ENCODE assay signal across 9 cellular contexts in the genomic region with DNA sequence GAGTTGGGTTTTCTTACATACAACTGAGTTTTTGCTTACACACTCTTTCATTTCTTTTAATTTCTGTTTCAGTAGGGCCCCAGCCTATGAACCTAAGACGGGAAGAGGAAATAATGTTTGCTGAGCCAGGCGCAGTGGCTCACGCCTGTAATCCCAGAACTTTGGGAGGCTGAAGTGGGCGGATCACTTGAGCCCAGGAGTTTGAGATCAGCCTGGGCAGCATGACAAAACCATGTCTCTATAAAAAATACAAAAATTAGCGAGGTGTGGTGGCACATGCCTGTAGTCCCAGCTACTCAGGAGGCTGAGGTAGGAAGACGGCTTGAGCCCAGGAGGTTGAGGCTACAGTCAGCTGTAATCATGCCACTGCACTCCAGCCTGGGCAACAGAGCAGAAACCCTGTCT. TPM values are rescaled to one million over a fixed set of nuclear protein-coding genes. Genes with fewer than 3 reads are reported as not detected.
DNase-seq lines count a peak whose midpoint lies in the region; ATAC-seq, FAIRE-seq and TF ChIP-seq lines count a peak whose summit lies in the region.
"Not testable (repeated sequence)": the region's sequence is repeated elsewhere in the genome, so short reads cannot be mapped to it uniquely, and the experiment has no call there.
"Had no signal": no experiment of that assay in that cellular context is flagged by ENCODE, and none has a peak within 500 bp of the region (broad histone marks: within the 10 kb centered on the region; RNA-seq: fewer than 3 reads in every experiment).

No MANE protein-coding gene starts in this region.

- H3K4me3 ChIP-seq in ACC112 (ENCODE audit: low read depth, low read length) (peak overlapping the region; percentile 56), HepG2 (replicated peaks in 1 of 3; ENCODE audit: insufficient read depth in 1 of 3, low read depth in 2 of 3, low read length in 3 of 3) (peak overlapping the region; percentile 30 to 56 (median 36); a peak in 5 of 6 replicates)
- H3K4me3 ChIP-seq in endothelial cell of umbilical vein (replicated peaks in 1 of 3; ENCODE audit: insufficient read depth in 1 of 3, low read depth in 1 of 3, low read length in 3 of 3), result not testable (repeated sequence)

- WGBS in HepG2 (ENCODE audit: low lambda C conversion rate), result 2% methylated on average over 6 of the region's 6 CpGs

- not testable (repeated sequence) for H3K36me3 Mint-ChIP-seq in activated CD4-positive, alpha-beta T cell treated with anti-CD3 and anti-CD28 coated beads for 36 hours (ENCODE audit: low read depth)

- in situ Hi-C loops in HepG2 (cut with HindIII; ENCODE audit: extremely low pct_ligation_motif_present, low pct_unique_long_range_greater_than_20kb), result not testable (repeated sequence)

- H3K9me3 Mint-ChIP-seq in activated CD4-positive, alpha-beta T cell treated with anti-CD3 and anti-CD28 coated beads for 36 hours (ENCODE audit: low read depth), result not testable (repeated sequence)

- TF ChIP-seq RAD21 in HepG2 (CRISPR knock-in tag; IDR thresholded peaks at IDR 0.05), result not testable (repeated sequence)

- not testable (repeated sequence) for H3K27me3 ChIP-seq in ACC112 (ENCODE audit: insufficient read depth, low read length); endothelial cell of umbilical vein (ENCODE audit: control insufficient read depth in 2 of 2, insufficient read depth in 2 of 2, low read length in 2 of 2); HepG2 (ENCODE audit: control insufficient read depth in 1 of 2, insufficient read depth in 2 of 2, low read length in 2 of 2)

- CTCF ChIA-PET in activated CD4-positive, alpha-beta T cell treated with anti-CD3 and anti-CD28 coated beads for 36 hours (lab: Charles Lee), result interaction anchor here (2.2 kb wide), 1 partner anchor 18 kb away, joined by 8 read pairs; no protein-coding TSS in a partner anchor
- CTCF ChIA-PET in endothelial cell of umbilical vein (lab: Charles Lee), result interaction anchor here (2.0 to 2.3 kb wide), 2 partner anchors 18 to 19 kb away, joined by 6 to 10 read pairs; no protein-coding TSS in a partner anchor
- CTCF ChIA-PET in HepG2 (lab: Yijun Ruan, JAX; ENCODE audit: low intra/inter-chr PET ratio, low total read pairs), result not testable (repeated sequence)

- peak overlapping the region; percentile 98 for H3K27ac ChIP-seq in ACC112 (ENCODE audit: low read depth, low read length)
- H3K27ac ChIP-seq in endothelial cell of umbilical vein (ENCODE audit: insufficient read depth, low read depth, low read length), result not testable (repeated sequence)
- peak overlapping the region; percentile 68 for H3K27ac ChIP-seq in HepG2 (ENCODE audit: extremely low read length, insufficient read depth, low read length)

- TF ChIP-seq CTCF in endothelial cell of umbilical vein (IDR thresholded peaks at IDR 0.05; ENCODE audit: extremely low read depth in 1 of 2, insufficient read depth in 1 of 2, low read depth in 1 of 2, low read length in 2 of 2); HepG2 (CRISPR knock-in tag; IDR thresholded peaks at IDR 0.05): not testable (repeated sequence)

- not testable (repeated sequence) for DNase-seq in activated CD4-positive, alpha-beta T cell treated with anti-CD3 and anti-CD28 coated beads for 36 hours; endothelial cell of umbilical vein (ENCODE audit: low read depth, low spot score); HepG2 (ENCODE audit: low spot score); sciatic nerve (ENCODE audit: low spot score)

- not testable (repeated sequence) for TF ChIP-seq POLR2A in endothelial cell of umbilical vein (IDR thresholded peaks at IDR 0.05; ENCODE audit: low read depth, low read length); HepG2 (IDR thresholded peaks at IDR 0.05; ENCODE audit: insufficient read depth in 1 of 2, low read depth in 2 of 2, low read length in 2 of 2)

- not testable (repeated sequence) for H3K9ac ChIP-seq in endothelial cell of umbilical vein (replicated peaks; ENCODE audit: extremely low read depth, insufficient read depth, low read length)
- peak overlapping the region; percentile 52; the same call in 1 of the 2 replicates for H3K9ac ChIP-seq in HepG2 (ENCODE audit: insufficient read depth, low read depth, low read length)

- not testable (repeated sequence) for H3K4me3 Mint-ChIP-seq in activated CD4-positive, alpha-beta T cell treated with anti-CD3 and anti-CD28 coated beads for 36 hours

- H3K4me1 Mint-ChIP-seq in activated CD4-positive, alpha-beta T cell treated with anti-CD3 and anti-CD28 coated beads for 36 hours, result peaks cover 28% of the 10 kb centered on the region

- intact Hi-C loops in activated CD4-positive, alpha-beta T cell treated with anti-CD3 and anti-CD28 coated beads for 36 hours (cut with DNase I, micrococcal nuclease), result loop anchor here in 1 of 2 experiments (1.0 kb wide), 1 partner anchor 19 kb away; no protein-coding TSS in a partner anchor
- intact Hi-C loops in endothelial cell of umbilical vein (cut with micrococcal nuclease); HepG2 (cut with micrococcal nuclease; ENCODE audit: unreplicated experiment); sciatic nerve (cut with DNase I): not testable (repeated sequence)

- H3K9me1 ChIP-seq in endothelial cell of umbilical vein (replicated peaks; ENCODE audit: control insufficient read depth, extremely low read depth, insufficient read depth, low read length), result not testable (repeated sequence)

- H4K20me1 ChIP-seq in endothelial cell of umbilical vein (replicated peaks; ENCODE audit: control insufficient read depth, extremely low read depth, insufficient read depth, low read length); HepG2 (ENCODE audit: insufficient read depth, low read length): not testable (repeated sequence)

- BruUV-seq in endothelial cell of umbilical vein (replicated peaks; lab: Mats Ljungman, UMichigan); HepG2 (replicated peaks; lab: Mats Ljungman, UMichigan): not testable (repeated sequence)

- peak; percentile 40 for FAIRE-seq in endothelial cell of umbilical vein (lab: Jason Lieb, UNC)
- FAIRE-seq in HepG2 (lab: Jason Lieb, UNC), result not testable (repeated sequence)

- H3K27ac Mint-ChIP-seq in activated CD4-positive, alpha-beta T cell treated with anti-CD3 and anti-CD28 coated beads for 36 hours, result not testable (repeated sequence)

- not testable (repeated sequence) for H3K79me2 ChIP-seq in ACC112 (ENCODE audit: control insufficient read depth, insufficient read depth, low read length, unreplicated experiment); endothelial cell of umbilical vein (ENCODE audit: control insufficient read depth, insufficient read depth, low read length); HepG2 (ENCODE audit: insufficient read depth, low read length)

- H3K4me2 ChIP-seq in endothelial cell of umbilical vein (ENCODE audit: insufficient read depth, low read length), result not testable (repeated sequence)
- H3K4me2 ChIP-seq in HepG2 (ENCODE audit: low read depth, low read length), result peak overlapping the region; percentile 69

- not testable (repeated sequence) for TF ChIP-seq EP300 in HepG2 (IDR thresholded peaks at IDR 0.05; ENCODE audit: low read depth in 2 of 2, low read length in 2 of 2); HepG2 (CRISPR knock-in tag; IDR thresholded peaks at IDR 0.05; ENCODE audit: borderline replicate concordance)

- dilution Hi-C loops in endothelial cell of umbilical vein (cut with MboI; ENCODE audit: extremely low pct_ligation_motif_present, low sequenced_read_pairs), result not testable (repeated sequence)

- peaks cover 17% of the 10 kb centered on the region for H3K27me3 Mint-ChIP-seq in activated CD4-positive, alpha-beta T cell treated with anti-CD3 and anti-CD28 coated beads for 36 hours

- POLR2A ChIA-PET in activated CD4-positive, alpha-beta T cell treated with anti-CD3 and anti-CD28 coated beads for 36 hours (lab: Charles Lee), result interaction anchor here (1.1 kb wide), 1 partner anchor 18 kb away, joined by 4 read pairs; no protein-coding TSS in a partner anchor
- POLR2A ChIA-PET in endothelial cell of umbilical vein (lab: Charles Lee), result not testable (repeated sequence)
- POLR2A ChIA-PET in HepG2 (lab: Yijun Ruan, JAX), result interaction anchor here (1.0 to 3.5 kb wide), 7 partner anchors 19 to 293 kb away, joined by 3 to 17 read pairs (median 4); a partner anchor contains a TSS

- H3K36me3 ChIP-seq in ACC112 (ENCODE audit: insufficient read depth, low read length); endothelial cell of umbilical vein (ENCODE audit: control insufficient read depth in 2 of 2, extremely low read depth in 1 of 2, insufficient read depth in 2 of 2, low read length in 2 of 2); HepG2 (replicated peaks in 1 of 2; ENCODE audit: control insufficient read depth in 1 of 2, insufficient read depth in 2 of 2, low read length in 2 of 2): not testable (repeated sequence)

- ATAC-seq in GM19043 (IDR thresholded peaks at IDR 0.05; ENCODE audit: low read depth, unreplicated experiment), result peak; percentile 30
- peak; percentile 29 for ATAC-seq in HG02610 (IDR thresholded peaks at IDR 0.05; ENCODE audit: unreplicated experiment)
- peak; percentile 7 for ATAC-seq in HG03575 (IDR thresholded peaks at IDR 0.05; ENCODE audit: extremely low read depth, insufficient number of reproducible peaks, low FRiP score, unreplicated experiment)
- ATAC-seq in activated CD4-positive, alpha-beta T cell treated with anti-CD3 and anti-CD28 coated beads for 36 hours, result peak; percentile 51
- peak; percentile 36 for ATAC-seq in HepG2
- ATAC-seq in sciatic nerve, result peak; percentile 67

- H3K9me3 ChIP-seq in endothelial cell of umbilical vein (replicated peaks; ENCODE audit: control insufficient read depth, insufficient read depth, low read length); HepG2 (ENCODE audit: low read length): not testable (repeated sequence)

- H3K4me1 ChIP-seq in ACC112 (ENCODE audit: control insufficient read depth, insufficient read depth, low read length, unreplicated experiment) (peaks cover 59% of the 10 kb centered on the region), endothelial cell of umbilical vein (ENCODE audit: control insufficient read depth, extremely low read depth, insufficient read depth, low read length) (peaks cover 13% of the 10 kb centered on the region), HepG2 (ENCODE audit: insufficient read depth, low read length) (peaks cover 74% of the 10 kb centered on the region)

- peak overlapping the region; percentile 11 for H2AFZ ChIP-seq in ACC112 (ENCODE audit: low read length, unreplicated experiment)
- peak overlapping the region; percentile 26 for H2AFZ ChIP-seq in endothelial cell of umbilical vein (ENCODE audit: low read depth, low read length)
- not testable (repeated sequence) for H2AFZ ChIP-seq in HepG2 (ENCODE audit: low read length)

RNA-seq across cellular contexts. Expression of a gene that starts 23.1 kb away (rescaled TPM):
- 10 to 100 TPM; 19.2 to 21.1 TPM for total RNA-seq in activated CD4-positive, alpha-beta T cell treated with anti-CD3 and anti-CD28 coated beads for 36 hours
- total RNA-seq in endothelial cell of umbilical vein (2.6 and 3.1 TPM in 2 replicates), HepG2 (2016; rRNA removed; fragmentation: Illumina TruSeq; extraction: Trizol) (3.1 and 4.3 TPM in 2 replicates), sciatic nerve (25.5 TPM)
- polyA plus RNA-seq in endothelial cell of umbilical vein (0.91 and 1.2 TPM in 2 replicates), HepG2 (2011; rRNA removed) (0.48 and 0.56 TPM in 2 replicates)
- 2.0 and 2.4 TPM in 2 replicates for polyA plus RNA-seq in endothelial cell of umbilical vein (2011; cell fraction: cytosol; rRNA removed)
- polyA plus RNA-seq in endothelial cell of umbilical vein (2011; cell fraction: nucleus; rRNA removed), result 0.68 and 1.1 TPM in 2 replicates
- 1.4 and 1.7 TPM in 2 replicates for polyA plus RNA-seq in endothelial cell of umbilical vein (2012)
- 1.4 and 1.8 TPM in 2 replicates for polyA minus RNA-seq in endothelial cell of umbilical vein
- 3.0 TPM for polyA minus RNA-seq in endothelial cell of umbilical vein (2011; cell fraction: cytosol; rRNA and poly(A)+ RNA removed)
- 1.1 and 1.3 TPM in 2 replicates for polyA minus RNA-seq in endothelial cell of umbilical vein (2011; cell fraction: nucleus; rRNA and poly(A)+ RNA removed)
- total RNA-seq in HepG2 (2016; cell fraction: cytosol; rRNA removed; fragmentation: Illumina TruSeq; extraction: Trizol; ENCODE audit: low read depth), result 0.71 TPM in 2 replicates
- total RNA-seq in HepG2 (2016; cell fraction: insoluble cytoplasmic fraction; rRNA removed; fragmentation: Illumina TruSeq; extraction: Trizol), result 3.0 and 4.6 TPM in 2 replicates
- 1.6 and 1.7 TPM in 2 replicates for total RNA-seq in HepG2 (2016; cell fraction: membrane; rRNA removed; fragmentation: Illumina TruSeq; extraction: Trizol)
- 1.6 TPM in 2 replicates for total RNA-seq in HepG2 (2016; cell fraction: nucleus; rRNA removed; fragmentation: Illumina TruSeq; extraction: Trizol)
- polyA plus RNA-seq in HepG2 (2011; cell fraction: cytosol; rRNA removed), result 0.40 and 0.67 TPM in 2 replicates
- polyA plus RNA-seq in HepG2 (2011; cell fraction: nucleus; rRNA removed), result 0.07 and 0.08 TPM in 2 replicates
- 1.1 and 1.5 TPM in 2 replicates for polyA plus RNA-seq in HepG2 (2012)
- 0.34 and 0.44 TPM in 2 replicates for polyA plus RNA-seq in HepG2 (2016; cell fraction: cytosol; fragmentation: Illumina TruSeq; extraction: Trizol; ENCODE audit: low read depth)
- 2.9 and 3.4 TPM in 2 replicates for polyA plus RNA-seq in HepG2 (2016; cell fraction: insoluble cytoplasmic fraction; fragmentation: Illumina TruSeq; extraction: Trizol; ENCODE audit: low read depth)
- polyA plus RNA-seq in HepG2 (2016; cell fraction: membrane; fragmentation: Illumina TruSeq; extraction: Trizol; ENCODE audit: low read depth), result 0.82 and 0.90 TPM in 2 replicates
- polyA plus RNA-seq in HepG2 (2016; cell fraction: nucleus; fragmentation: Illumina TruSeq; extraction: Trizol; ENCODE audit: insufficient read depth, low read depth), result 1.1 and 1.6 TPM in 2 replicates
- 0.16 and 2.1 TPM in 2 replicates for polyA minus RNA-seq in HepG2 (2011; rRNA and poly(A)+ RNA removed; ENCODE audit: low replicate concordance)
- 0.88 and 0.99 TPM in 2 replicates for polyA minus RNA-seq in HepG2 (2011; cell fraction: cytosol; rRNA and poly(A)+ RNA removed)
- polyA minus RNA-seq in HepG2 (2011; cell fraction: nucleus; rRNA and poly(A)+ RNA removed), result 0.26 and 0.99 TPM in 2 replicates

RNA-seq across cellular contexts. Expression of a gene that starts 26.9 kb away (rescaled TPM):
- total RNA-seq in activated CD4-positive, alpha-beta T cell treated with anti-CD3 and anti-CD28 coated beads for 36 hours, result not detected
- total RNA-seq in endothelial cell of umbilical vein, result not detected in 2 replicates
- polyA plus RNA-seq in endothelial cell of umbilical vein, result not detected in 2 replicates
- not detected in 2 replicates for polyA plus RNA-seq in endothelial cell of umbilical vein (2011; cell fraction: cytosol; rRNA removed)
- polyA plus RNA-seq in endothelial cell of umbilical vein (2011; cell fraction: nucleus; rRNA removed), result not detected in 2 replicates
- not detected in 2 replicates for polyA plus RNA-seq in endothelial cell of umbilical vein (2012)
- polyA minus RNA-seq in endothelial cell of umbilical vein, result not detected in 2 replicates
- not detected for polyA minus RNA-seq in endothelial cell of umbilical vein (2011; cell fraction: cytosol; rRNA and poly(A)+ RNA removed)
- polyA minus RNA-seq in endothelial cell of umbilical vein (2011; cell fraction: nucleus; rRNA and poly(A)+ RNA removed), result not detected in 2 replicates
- not detected in 2 replicates for total RNA-seq in HepG2 (2016; rRNA removed; fragmentation: Illumina TruSeq; extraction: Trizol)
- total RNA-seq in HepG2 (2016; cell fraction: cytosol; rRNA removed; fragmentation: Illumina TruSeq; extraction: Trizol; ENCODE audit: low read depth), result not detected in 2 replicates
- total RNA-seq in HepG2 (2016; cell fraction: insoluble cytoplasmic fraction; rRNA removed; fragmentation: Illumina TruSeq; extraction: Trizol), result not detected in 2 replicates
- total RNA-seq in HepG2 (2016; cell fraction: membrane; rRNA removed; fragmentation: Illumina TruSeq; extraction: Trizol), result not detected in 2 replicates
- not detected in 2 replicates for total RNA-seq in HepG2 (2016; cell fraction: nucleus; rRNA removed; fragmentation: Illumina TruSeq; extraction: Trizol)
- polyA plus RNA-seq in HepG2 (2011; rRNA removed), result not detected in 2 replicates
- not detected in 2 replicates for polyA plus RNA-seq in HepG2 (2011; cell fraction: cytosol; rRNA removed)
- polyA plus RNA-seq in HepG2 (2011; cell fraction: nucleus; rRNA removed), result not detected in 2 replicates
- not detected in 2 replicates for polyA plus RNA-seq in HepG2 (2012)
- polyA plus RNA-seq in HepG2 (2016; cell fraction: cytosol; fragmentation: Illumina TruSeq; extraction: Trizol; ENCODE audit: low read depth), result not detected in 2 replicates
- not detected in 2 replicates for polyA plus RNA-seq in HepG2 (2016; cell fraction: insoluble cytoplasmic fraction; fragmentation: Illumina TruSeq; extraction: Trizol; ENCODE audit: low read depth)
- not detected in 2 replicates for polyA plus RNA-seq in HepG2 (2016; cell fraction: membrane; fragmentation: Illumina TruSeq; extraction: Trizol; ENCODE audit: low read depth)
- not detected in 2 replicates for polyA plus RNA-seq in HepG2 (2016; cell fraction: nucleus; fragmentation: Illumina TruSeq; extraction: Trizol; ENCODE audit: insufficient read depth, low read depth)
- polyA minus RNA-seq in HepG2 (2011; rRNA and poly(A)+ RNA removed; ENCODE audit: low replicate concordance), result not detected in 2 replicates
- not detected in 2 replicates for polyA minus RNA-seq in HepG2 (2011; cell fraction: cytosol; rRNA and poly(A)+ RNA removed)
- not detected in 2 replicates for polyA minus RNA-seq in HepG2 (2011; cell fraction: nucleus; rRNA and poly(A)+ RNA removed)
- total RNA-seq in sciatic nerve, result 6.3 TPM
- total RNA-seq: G401 had no signal

RNA-seq across cellular contexts. Expression of a gene that starts 41.5 kb away (rescaled TPM):
- 1 to 10 TPM; 5.9 to 6.5 TPM for total RNA-seq in activated CD4-positive, alpha-beta T cell treated with anti-CD3 and anti-CD28 coated beads for 36 hours
- 0.39 and 0.75 TPM in 2 replicates for total RNA-seq in endothelial cell of umbilical vein
- polyA plus RNA-seq in endothelial cell of umbilical vein, result 0.51 and 0.57 TPM in 2 replicates
- polyA plus RNA-seq in endothelial cell of umbilical vein (2011; cell fraction: cytosol; rRNA removed), result 0.63 and 0.82 TPM in 2 replicates
- 0.60 and 0.66 TPM in 2 replicates for polyA plus RNA-seq in endothelial cell of umbilical vein (2011; cell fraction: nucleus; rRNA removed)
- polyA plus RNA-seq in endothelial cell of umbilical vein (2012), result 1.2 and 1.6 TPM in 2 replicates
- 0.51 and 0.68 TPM in 2 replicates for polyA minus RNA-seq in endothelial cell of umbilical vein
- polyA minus RNA-seq in endothelial cell of umbilical vein (2011; cell fraction: cytosol; rRNA and poly(A)+ RNA removed), result 1.0 TPM
- 0.10 TPM in 1 of 2 replicates, not detected in the other for polyA minus RNA-seq in endothelial cell of umbilical vein (2011; cell fraction: nucleus; rRNA and poly(A)+ RNA removed)
- total RNA-seq in HepG2 (2016; rRNA removed; fragmentation: Illumina TruSeq; extraction: Trizol), result 5.5 and 7.5 TPM in 2 replicates
- 1.0 and 1.2 TPM in 2 replicates for total RNA-seq in HepG2 (2016; cell fraction: cytosol; rRNA removed; fragmentation: Illumina TruSeq; extraction: Trizol; ENCODE audit: low read depth)
- 5.3 and 6.9 TPM in 2 replicates for total RNA-seq in HepG2 (2016; cell fraction: insoluble cytoplasmic fraction; rRNA removed; fragmentation: Illumina TruSeq; extraction: Trizol)
- total RNA-seq in HepG2 (2016; cell fraction: membrane; rRNA removed; fragmentation: Illumina TruSeq; extraction: Trizol), result 1.8 and 2.7 TPM in 2 replicates
- total RNA-seq in HepG2 (2016; cell fraction: nucleus; rRNA removed; fragmentation: Illumina TruSeq; extraction: Trizol), result 1.7 and 2.9 TPM in 2 replicates
- polyA plus RNA-seq in HepG2 (2011; rRNA removed), result 1.2 and 1.5 TPM in 2 replicates
- polyA plus RNA-seq in HepG2 (2011; cell fraction: cytosol; rRNA removed), result 0.64 and 1.2 TPM in 2 replicates
- polyA plus RNA-seq in HepG2 (2011; cell fraction: nucleus; rRNA removed), result 0.21 and 0.61 TPM in 2 replicates
- 1.6 and 3.8 TPM in 2 replicates for polyA plus RNA-seq in HepG2 (2012)
- polyA plus RNA-seq in HepG2 (2016; cell fraction: cytosol; fragmentation: Illumina TruSeq; extraction: Trizol; ENCODE audit: low read depth), result 0.47 and 0.49 TPM in 2 replicates
- polyA plus RNA-seq in HepG2 (2016; cell fraction: insoluble cytoplasmic fraction; fragmentation: Illumina TruSeq; extraction: Trizol; ENCODE audit: low read depth), result 6.6 and 7.5 TPM in 2 replicates
- 0.80 and 0.81 TPM in 2 replicates for polyA plus RNA-seq in HepG2 (2016; cell fraction: membrane; fragmentation: Illumina TruSeq; extraction: Trizol; ENCODE audit: low read depth)
- 2.6 and 2.9 TPM in 2 replicates for polyA plus RNA-seq in HepG2 (2016; cell fraction: nucleus; fragmentation: Illumina TruSeq; extraction: Trizol; ENCODE audit: insufficient read depth, low read depth)
- 0.12 and 1.4 TPM in 2 replicates for polyA minus RNA-seq in HepG2 (2011; rRNA and poly(A)+ RNA removed; ENCODE audit: low replicate concordance)
- polyA minus RNA-seq in HepG2 (2011; cell fraction: cytosol; rRNA and poly(A)+ RNA removed), result 0.79 and 1.1 TPM in 2 replicates
- 0.64 and 1.4 TPM in 2 replicates for polyA minus RNA-seq in HepG2 (2011; cell fraction: nucleus; rRNA and poly(A)+ RNA removed)
- total RNA-seq in sciatic nerve, result 21.0 TPM

RNA-seq across cellular contexts. Expression of a gene that starts 49.1 kb away (rescaled TPM):
- 10 to 100 TPM; 38.2 to 43.5 TPM for total RNA-seq in activated CD4-positive, alpha-beta T cell treated with anti-CD3 and anti-CD28 coated beads for 36 hours
- 0.51 and 1.4 TPM in 2 replicates for total RNA-seq in endothelial cell of umbilical vein
- polyA plus RNA-seq in endothelial cell of umbilical vein, result 0.16 and 0.23 TPM in 2 replicates
- 0.26 and 0.35 TPM in 2 replicates for polyA plus RNA-seq in endothelial cell of umbilical vein (2011; cell fraction: cytosol; rRNA removed)
- 0.20 TPM in 2 replicates for polyA plus RNA-seq in endothelial cell of umbilical vein (2011; cell fraction: nucleus; rRNA removed)
- polyA plus RNA-seq in endothelial cell of umbilical vein (2012), result 0.45 and 0.46 TPM in 2 replicates
- 0.29 and 0.68 TPM in 2 replicates for polyA minus RNA-seq in endothelial cell of umbilical vein
- polyA minus RNA-seq in endothelial cell of umbilical vein (2011; cell fraction: cytosol; rRNA and poly(A)+ RNA removed), result 1.8 TPM
- polyA minus RNA-seq in endothelial cell of umbilical vein (2011; cell fraction: nucleus; rRNA and poly(A)+ RNA removed), result 0.29 and 0.38 TPM in 2 replicates
- 0.15 and 0.27 TPM in 2 replicates for total RNA-seq in HepG2 (2016; rRNA removed; fragmentation: Illumina TruSeq; extraction: Trizol)
- 0.10 TPM in 1 of 2 replicates, not detected in the other for total RNA-seq in HepG2 (2016; cell fraction: cytosol; rRNA removed; fragmentation: Illumina TruSeq; extraction: Trizol; ENCODE audit: low read depth)
- 0.22 and 0.31 TPM in 2 replicates for total RNA-seq in HepG2 (2016; cell fraction: insoluble cytoplasmic fraction; rRNA removed; fragmentation: Illumina TruSeq; extraction: Trizol)
- total RNA-seq in HepG2 (2016; cell fraction: membrane; rRNA removed; fragmentation: Illumina TruSeq; extraction: Trizol), result 0.07 and 0.12 TPM in 2 replicates
- not detected in 2 replicates for total RNA-seq in HepG2 (2016; cell fraction: nucleus; rRNA removed; fragmentation: Illumina TruSeq; extraction: Trizol)
- polyA plus RNA-seq in HepG2 (2011; rRNA removed), result 0.04 and 0.07 TPM in 2 replicates
- 0.04 TPM in 2 replicates for polyA plus RNA-seq in HepG2 (2011; cell fraction: cytosol; rRNA removed)
- polyA plus RNA-seq in HepG2 (2011; cell fraction: nucleus; rRNA removed), result 0.03 TPM in 1 of 2 replicates, not detected in the other
- polyA plus RNA-seq in HepG2 (2012), result 0.08 and 0.11 TPM in 2 replicates
- 0.06 TPM in 1 of 2 replicates, not detected in the other for polyA plus RNA-seq in HepG2 (2016; cell fraction: cytosol; fragmentation: Illumina TruSeq; extraction: Trizol; ENCODE audit: low read depth)
- polyA plus RNA-seq in HepG2 (2016; cell fraction: insoluble cytoplasmic fraction; fragmentation: Illumina TruSeq; extraction: Trizol; ENCODE audit: low read depth), result 0.12 and 0.26 TPM in 2 replicates
- polyA plus RNA-seq in HepG2 (2016; cell fraction: membrane; fragmentation: Illumina TruSeq; extraction: Trizol; ENCODE audit: low read depth), result 0.07 TPM in 1 of 2 replicates, not detected in the other
- polyA plus RNA-seq in HepG2 (2016; cell fraction: nucleus; fragmentation: Illumina TruSeq; extraction: Trizol; ENCODE audit: insufficient read depth, low read depth), result 0.40 TPM in 1 of 2 replicates, not detected in the other
- polyA minus RNA-seq in HepG2 (2011; rRNA and poly(A)+ RNA removed; ENCODE audit: low replicate concordance), result 1.7 TPM in 1 of 2 replicates, not detected in the other
- not detected in 2 replicates for polyA minus RNA-seq in HepG2 (2011; cell fraction: cytosol; rRNA and poly(A)+ RNA removed)
- polyA minus RNA-seq in HepG2 (2011; cell fraction: nucleus; rRNA and poly(A)+ RNA removed), result 0.12 TPM in 1 of 2 replicates, not detected in the other
- 19.9 TPM for total RNA-seq in sciatic nerve

Comparison
In these comparisons a context has a peak if more than half of its experiments do, and no peak if none do; other contexts are left out.
1. ATAC-seq: peak in every context shown above with its lines; median percentile 67 in sciatic nerve; 51 in activated CD4-positive, alpha-beta T cell treated with anti-CD3 and anti-CD28 coated beads for 36 hours; 36 in HepG2; 30 in GM19043; 29 in HG02610; 7 in HG03575.